27 cellular contexts compared by ENCODE assay signal in genomic region chr13:77250968-77251367, GRCh38.
"Had no signal": no experiment of that assay in that cellular context is flagged by ENCODE, and none has a peak within 500 bp of the region (broad histone marks: within the 10 kb centered on the region; RNA-seq: fewer than 3 reads in every experiment).

No MANE protein-coding gene starts in this region.

- H3K27ac ChIP-seq: left lung, lower lobe of right lung, pancreas, prostate gland, sigmoid colon, spleen, stomach, testis, thyroid gland, transverse colon, upper lobe of left lung, vagina had no signal

- H3K9me3 ChIP-seq: left lung, lower lobe of right lung, pancreas, prostate gland, sigmoid colon, spleen, stomach, testis, thyroid gland, transverse colon, upper lobe of left lung, vagina had no signal

- H3K27me3 ChIP-seq: left lung, pancreas, sigmoid colon, spleen, stomach, testis, thyroid gland, transverse colon, upper lobe of left lung, vagina had no signal

- H3K4me1 ChIP-seq: left lung, lower lobe of right lung, pancreas, prostate gland, sigmoid colon, spleen, stomach, testis, thyroid gland, transverse colon, upper lobe of left lung, vagina had no signal

- ATAC-seq: left colon; left lung; lower lobe of right lung; naive thymus-derived CD8-positive, alpha-beta T cell; pancreas; right cardiac atrium; stimulated activated effector memory CD8-positive, alpha-beta T cell treated with anti-CD3 and anti-CD28 coated beads, Interleukin-12 subunit alpha, Interleukin-12 subunit beta, amount 100 ng/mL, for 72 hours; stimulated activated naive CD8-positive, alpha-beta T cell treated with anti-CD3 and anti-CD28 coated beads, Interleukin-15, Interleukin-2, amounts not matched to agents 100 U/mL and 50 U/mL, for 24 hours had no signal

- H3K27ac Mint-ChIP-seq: nephron; stimulated activated effector memory CD8-positive, alpha-beta T cell treated with anti-CD3 and anti-CD28 coated beads, Interleukin-12 subunit alpha, Interleukin-12 subunit beta, amount 100 ng/mL, for 72 hours had no signal

- H3K4me1 Mint-ChIP-seq: nephron, neural crest cell had no signal

- H3K4me3 ChIP-seq: left lung, lower lobe of right lung, pancreas, prostate gland, sigmoid colon, spleen, stomach, testis, thyroid gland, transverse colon, upper lobe of left lung, vagina had no signal

- H3K9me3 Mint-ChIP-seq: naive thymus-derived CD8-positive, alpha-beta T cell; nephron; neural crest cell; stimulated activated effector memory CD8-positive, alpha-beta T cell treated with anti-CD3 and anti-CD28 coated beads, Interleukin-12 subunit alpha, Interleukin-12 subunit beta, amount 100 ng/mL, for 72 hours had no signal

- H3K4me3 Mint-ChIP-seq: nephron; neural crest cell; stimulated activated effector memory CD8-positive, alpha-beta T cell treated with anti-CD3 and anti-CD28 coated beads, Interleukin-12 subunit alpha, Interleukin-12 subunit beta, amount 100 ng/mL, for 72 hours had no signal

- DNase-seq: kidney; left colon; left lung; lower lobe of right lung; mammary epithelial cell; mesenchymal stem cell; naive thymus-derived CD8-positive, alpha-beta T cell; nucleus accumbens; pancreas; posterior cingulate gyrus; retina; right cardiac atrium; sigmoid colon; small intestine; spleen; stimulated activated CD4-positive, alpha-beta T cell treated with anti-CD3 and anti-CD28 coated beads, Interleukin-4, amount 100 ng/mL, for 24 hours; stimulated activated naive CD8-positive, alpha-beta T cell treated with anti-CD3 and anti-CD28 coated beads, Interleukin-15, Interleukin-2, amounts not matched to agents 100 U/mL and 50 U/mL, for 24 hours; stomach; testis; thyroid gland; transverse colon; upper lobe of left lung had no signal

- H3K36me3 ChIP-seq: prostate gland, thyroid gland had no signal

- FAIRE-seq: pancreas had no signal

- H3K27me3 Mint-ChIP-seq: naive thymus-derived CD8-positive, alpha-beta T cell had no signal
